8 cellular contexts compared by ENCODE assay signal in the genomic region with DNA sequence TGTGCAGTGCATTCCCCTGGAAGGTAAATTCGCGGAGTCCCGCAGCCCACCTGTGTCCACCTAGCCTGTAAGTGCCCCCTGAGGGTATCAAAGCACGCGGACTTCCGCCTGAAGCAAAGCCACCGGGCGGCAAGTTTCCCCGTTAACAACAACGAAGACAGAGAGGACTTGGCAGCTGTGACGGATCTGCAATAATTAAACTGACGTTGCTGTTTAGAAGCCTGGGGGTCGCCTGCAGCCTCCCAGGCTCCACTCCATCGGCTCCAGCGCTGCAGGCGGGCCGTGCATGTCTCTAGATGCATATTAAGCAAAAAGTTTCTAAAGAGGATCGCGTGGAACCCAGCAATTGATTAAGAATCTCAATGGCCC. TPM values are rescaled to one million over a fixed set of nuclear protein-coding genes. Genes with fewer than 3 reads are reported as not detected.
A peak's percentile ranks its signal among the peaks of the same experiment; 100 is the strongest.
DNase-seq lines count a peak whose midpoint lies in the region; ATAC-seq and TF ChIP-seq lines count a peak whose summit lies in the region.

No MANE protein-coding gene starts in this region.

- peak; percentile 25 for ATAC-seq in GM21367 (IDR thresholded peaks at IDR 0.05; ENCODE audit: unreplicated experiment)

- peak overlapping the region; percentile 74 for H2AFZ ChIP-seq in hepatocyte

- peaks cover 4% of the 10 kb centered on the region for H3K79me2 ChIP-seq in hepatocyte

- CTCF ChIA-PET in activated naive CD4-positive, alpha-beta T cell treated with anti-CD3 and anti-CD28 coated beads, Interleukin-2, amount 10 ng/mL, durations not matched to agents 7 days and 5 days (lab: Charles Lee), result interaction anchor here (1.5 kb wide), 1 partner anchor 9 kb away, joined by 3 read pairs; no protein-coding TSS in a partner anchor

- peak overlapping the region; percentile 52; the same call in 1 of the 2 replicates for H3K27ac ChIP-seq in HUES6 (ENCODE audit: low read depth, low read length)
- H3K27ac ChIP-seq in hepatocyte, result peak overlapping the region; percentile 64
- peak overlapping the region; percentile 59 for H3K27ac ChIP-seq in skeletal muscle tissue (ENCODE audit: low read depth, low read length)

- H3K9me3 ChIP-seq in HUES6 (ENCODE audit: control insufficient read depth, insufficient read depth, low read depth, low read length), result no peaks in the 10 kb centered on the region
- no peaks in the 10 kb centered on the region for H3K9me3 ChIP-seq in hepatocyte (ENCODE audit: low read depth)
- H3K9me3 ChIP-seq in skeletal muscle tissue (ENCODE audit: control insufficient read depth in 3 of 3, low read length in 3 of 3), result no peaks in the 10 kb centered on the region

- DNase-seq in GM06990 (ENCODE audit: extremely low read depth, insufficient read length) (no peak), hepatocyte (ENCODE audit: low spot score) (no peak), CD1c-positive myeloid dendritic cell (ENCODE audit: extremely low spot score) (no peak), hippocampal formation (lab: John Stamatoyannopoulos, UW) (no peak)
- DNase-seq in activated naive CD4-positive, alpha-beta T cell treated with anti-CD3 and anti-CD28 coated beads, Interleukin-2, amount 10 ng/mL, durations not matched to agents 7 days and 5 days, result peak; percentile 45

- TF ChIP-seq CTCF in GM06990 (IDR thresholded peaks at IDR 0.05; ENCODE audit: insufficient read depth, low read length, poor library complexity, severe bottlenecking), result no peak
- no peak for TF ChIP-seq CTCF in hepatocyte (IDR thresholded peaks at IDR 0.05; ENCODE audit: poor library complexity)

- H3K36me3 Mint-ChIP-seq in activated naive CD4-positive, alpha-beta T cell treated with anti-CD3 and anti-CD28 coated beads, Interleukin-2, amount 10 ng/mL, durations not matched to agents 7 days and 5 days, result peaks cover 19% of the 10 kb centered on the region

- H3K36me3 ChIP-seq in GM06990 (ENCODE audit: control insufficient read depth, insufficient read depth, low read length) (no peaks in the 10 kb centered on the region), HUES6 (ENCODE audit: control insufficient read depth, insufficient read depth, low read length) (peaks cover 2% of the 10 kb centered on the region; the same call in 1 of the 2 replicates), hepatocyte (replicated peaks; ENCODE audit: insufficient read depth, low read depth) (no peaks in the 10 kb centered on the region), skeletal muscle tissue (ENCODE audit: control insufficient read depth in 3 of 3, insufficient read depth in 3 of 3, low read length in 3 of 3) (no peaks in the 10 kb centered on the region)

- H3K4me1 Mint-ChIP-seq in activated naive CD4-positive, alpha-beta T cell treated with anti-CD3 and anti-CD28 coated beads, Interleukin-2, amount 10 ng/mL, durations not matched to agents 7 days and 5 days, result peaks cover 32% of the 10 kb centered on the region

- no peaks in the 10 kb centered on the region for H4K20me1 ChIP-seq in hepatocyte (ENCODE audit: insufficient read depth, poor library complexity, severe bottlenecking)

- H3K4me3 Mint-ChIP-seq in activated naive CD4-positive, alpha-beta T cell treated with anti-CD3 and anti-CD28 coated beads, Interleukin-2, amount 10 ng/mL, durations not matched to agents 7 days and 5 days, result peak overlapping the region; percentile 92

- H3K4me1 ChIP-seq in HUES6 (ENCODE audit: control insufficient read depth, insufficient read depth, low read length) (peaks cover 13% of the 10 kb centered on the region; the same call in 1 of the 2 replicates), hepatocyte (ENCODE audit: insufficient read depth) (peaks cover 15% of the 10 kb centered on the region), skeletal muscle tissue (ENCODE audit: control insufficient read depth in 3 of 3, insufficient read depth in 3 of 3, low read length in 3 of 3) (peaks cover 6 to 22% (median 18%) of the 10 kb centered on the region in 3 donors)

- H3K27ac Mint-ChIP-seq in activated naive CD4-positive, alpha-beta T cell treated with anti-CD3 and anti-CD28 coated beads, Interleukin-2, amount 10 ng/mL, durations not matched to agents 7 days and 5 days, result peak overlapping the region; percentile 93

- H3K4me2 ChIP-seq in hepatocyte, result peak overlapping the region; percentile 81

- H3K27me3 Mint-ChIP-seq in activated naive CD4-positive, alpha-beta T cell treated with anti-CD3 and anti-CD28 coated beads, Interleukin-2, amount 10 ng/mL, durations not matched to agents 7 days and 5 days, result no peaks in the 10 kb centered on the region

- H3K9me3 Mint-ChIP-seq in activated naive CD4-positive, alpha-beta T cell treated with anti-CD3 and anti-CD28 coated beads, Interleukin-2, amount 10 ng/mL, durations not matched to agents 7 days and 5 days, result no peaks in the 10 kb centered on the region

- WGBS in hepatocyte (ENCODE audit: low lambda C conversion rate, missing lambda C conversion rate), result 9% methylated on average over 19 of the region's 19 CpGs

- H3K27me3 ChIP-seq in GM06990 (replicated peaks; ENCODE audit: control insufficient read depth, insufficient read depth, low read length) (no peaks in the 10 kb centered on the region), HUES6 (ENCODE audit: control insufficient read depth, insufficient read depth, low read length) (no peaks in the 10 kb centered on the region), hepatocyte (no peaks in the 10 kb centered on the region), skeletal muscle tissue (ENCODE audit: control insufficient read depth in 3 of 3, insufficient read depth in 3 of 3, low read length in 3 of 3) (no peaks in the 10 kb centered on the region)

- peak overlapping the region; percentile 74 for H3K9ac ChIP-seq in HUES6 (ENCODE audit: low read length)
- H3K9ac ChIP-seq in skeletal muscle tissue (ENCODE audit: low read depth in 1 of 3, low read length in 3 of 3), result peak overlapping the region; percentile 66 to 94 (median 76)

- H3K4me3 ChIP-seq in GM06990 (replicated peaks; ENCODE audit: low read depth, low read length), result peak overlapping the region; percentile 61
- peak overlapping the region; percentile 80 for H3K4me3 ChIP-seq in HUES6 (ENCODE audit: low read depth, low read length)
- H3K4me3 ChIP-seq in hepatocyte, result peak overlapping the region; percentile 20
- peak overlapping the region; percentile 80 to 90 (median 83) for H3K4me3 ChIP-seq in skeletal muscle tissue (ENCODE audit: low read length in 3 of 3)

- no peaks in the 10 kb centered on the region for H3K9me2 ChIP-seq in hepatocyte (replicated peaks; ENCODE audit: insufficient read depth)

RNA-seq across cellular contexts. Expression of gene KANK1, which starts 34.8 kb away (rescaled TPM):
- total RNA-seq in hepatocyte, result 33.6 and 40.8 TPM in 2 replicates
- 21.7 and 23.0 TPM in 2 replicates for polyA plus RNA-seq in hepatocyte
- total RNA-seq in skeletal muscle tissue, result 27.7 TPM

Comparison
In these comparisons a context has a peak if more than half of its experiments do, and no peak if none do; other contexts are left out.
1. H3K4me3 ChIP-seq: peak in every context shown above with its lines; median percentile 83 in skeletal muscle tissue; 80 in HUES6; 61 in GM06990; 20 in hepatocyte.